8 cellular contexts compared by ENCODE assay signal in genomic region chr1:20485527-20486456, GRCh38. TPM values are rescaled to one million over a fixed set of nuclear protein-coding genes. Genes with fewer than 3 reads are reported as not detected.
DNase-seq lines count a peak whose midpoint lies in the region; ATAC-seq and TF ChIP-seq lines count a peak whose summit lies in the region.

Gene CAMK2N1, minus strand, starts transcription at chr1:20486210. Its CDS starts 831 bp downstream, at chr1:20485379.

- WGBS in transverse colon (ENCODE audit: low coverage in 1 of 2), 2 donors = 0 to 1% methylated on average over 2 to 65 of the region's 104 CpGs

- peaks cover 23% of the 10 kb centered on the region for H3K27me3 Mint-ChIP-seq in activated naive CD8-positive, alpha-beta T cell
- H3K27me3 Mint-ChIP-seq in glutamatergic neuron (ENCODE audit: unreplicated experiment) = peaks cover 28% of the 10 kb centered on the region

- no peaks in the 10 kb centered on the region for H3K27me3 ChIP-seq in RWPE2 (ENCODE audit: insufficient read depth, poor library complexity, severe bottlenecking)
- no peaks in the 10 kb centered on the region for H3K27me3 ChIP-seq in neuron (ENCODE audit: insufficient read depth, low read length)
- peaks cover 9% of the 10 kb centered on the region for H3K27me3 ChIP-seq in transverse colon

- in situ Hi-C loops in transverse colon (cut with MboI; ENCODE audit: low pct_ligation_motif_present in 1 of 4, low pct_unique_long_range_greater_than_20kb in 1 of 4, low sequenced_read_pairs in 3 of 4) = no loop called here

- H3K9me3 Mint-ChIP-seq in activated naive CD8-positive, alpha-beta T cell (ENCODE audit: low read depth) = no peaks in the 10 kb centered on the region
- H3K9me3 Mint-ChIP-seq in glutamatergic neuron (ENCODE audit: unreplicated experiment) = peaks cover 34% of the 10 kb centered on the region

- peak; percentile 59 for ATAC-seq in RWPE2 (ENCODE audit: low read depth)
- ATAC-seq in GM18867 (IDR thresholded peaks at IDR 0.05; ENCODE audit: unreplicated experiment) = no peak

- H3K4me1 Mint-ChIP-seq in activated naive CD8-positive, alpha-beta T cell (ENCODE audit: low read depth) = peaks cover 17% of the 10 kb centered on the region
- peaks cover 29% of the 10 kb centered on the region for H3K4me1 Mint-ChIP-seq in glutamatergic neuron (ENCODE audit: low read depth, unreplicated experiment)

- DNase-seq in DMS79 treated with DMSO at 0.1 percent for 48 hours (lab: John Stamatoyannopoulos, UW) (peak; percentile 51), DMS79 (lab: John Stamatoyannopoulos, UW) (no peak), RWPE2 (ENCODE audit: low spot score) (no peak), glutamatergic neuron (peak; percentile 83), transverse colon (peak; percentile 86)

- TF ChIP-seq CTCF in RWPE2 (IDR thresholded peaks at IDR 0.05; ENCODE audit: poor library complexity, severe bottlenecking) = no peak
- no peak for TF ChIP-seq CTCF in glutamatergic neuron (IDR thresholded peaks at IDR 0.05; ENCODE audit: partially characterized antibody, unreplicated experiment)
- no peak for TF ChIP-seq CTCF in transverse colon (IDR thresholded peaks at IDR 0.05)

- peak; percentile 76 for TF ChIP-seq POLR2A in transverse colon (IDR thresholded peaks at IDR 0.05)

- H3K4me3 Mint-ChIP-seq in activated naive CD8-positive, alpha-beta T cell = peak within 1 kb of the TSS; percentile 87
- H3K4me3 Mint-ChIP-seq in glutamatergic neuron (ENCODE audit: unreplicated experiment) = peak within 1 kb of the TSS; percentile 99

- TF ChIP-seq EP300 in transverse colon (IDR thresholded peaks at IDR 0.05; ENCODE audit: low read depth) = no peak

- intact Hi-C loops in transverse colon (cut with DNase I; ENCODE audit: low total_unique reads) = no loop called here

- H3K4me1 ChIP-seq in RWPE2 (ENCODE audit: insufficient read depth, poor library complexity, severe bottlenecking) = peaks cover 18% of the 10 kb centered on the region
- peaks cover 32% of the 10 kb centered on the region for H3K4me1 ChIP-seq in neuron (ENCODE audit: insufficient read depth, low read length)
- H3K4me1 ChIP-seq in transverse colon = peaks cover 10 to 47% (median 39%) of the 10 kb centered on the region in 4 donors

- no peaks in the 10 kb centered on the region for H3K9me3 ChIP-seq in RWPE2 (ENCODE audit: severe bottlenecking)
- no peaks in the 10 kb centered on the region for H3K9me3 ChIP-seq in neuron (ENCODE audit: low read length)
- H3K9me3 ChIP-seq in transverse colon = no peaks in the 10 kb centered on the region

- H3K4me3 ChIP-seq in RWPE2 (ENCODE audit: severe bottlenecking) (peak within 1 kb of the TSS; percentile 72), neuron (ENCODE audit: low read length) (peak within 1 kb of the TSS; percentile 60), transverse colon (peak within 1 kb of the TSS; percentile 56 to 86 (median 74))

- H3K27ac Mint-ChIP-seq in activated naive CD8-positive, alpha-beta T cell = no peak within 1 kb of the TSS
- peak within 1 kb of the TSS; percentile 98 for H3K27ac Mint-ChIP-seq in glutamatergic neuron (ENCODE audit: unreplicated experiment)

- peak within 1 kb of the TSS; percentile 82 for H2AFZ ChIP-seq in neuron (ENCODE audit: low read depth, low read length)

- peaks cover 13% of the 10 kb centered on the region for H3K36me3 ChIP-seq in RWPE2 (ENCODE audit: low read depth)
- no peaks in the 10 kb centered on the region for H3K36me3 ChIP-seq in neuron (ENCODE audit: insufficient read depth, low read length)
- no peaks in the 10 kb centered on the region for H3K36me3 ChIP-seq in transverse colon

- no peaks in the 10 kb centered on the region for H3K36me3 Mint-ChIP-seq in activated naive CD8-positive, alpha-beta T cell
- H3K36me3 Mint-ChIP-seq in glutamatergic neuron (ENCODE audit: unreplicated experiment) = no peaks in the 10 kb centered on the region

- peak within 1 kb of the TSS; percentile 81 for H3K27ac ChIP-seq in RWPE2 (ENCODE audit: poor library complexity, severe bottlenecking)
- peak within 1 kb of the TSS; percentile 91 to 95 (median 93) for H3K27ac ChIP-seq in transverse colon

RNA-seq across cellular contexts. Expression of gene CAMK2N1, which starts in this region (rescaled TPM):
- total RNA-seq in glutamatergic neuron (ENCODE audit: unreplicated experiment) (120 TPM), transverse colon (100 to 1,000 TPM in 1 of 4 donors, 10 to 100 TPM in 3; 74.3 to 126 (median 85.9) TPM)

Comparison
In these comparisons a context has a peak if more than half of its experiments do, and no peak if none do; other contexts are left out.
1. DNase-seq: peak in DMS79 treated with DMSO at 0.1 percent for 48 hours (single experiment), glutamatergic neuron (single experiment) and transverse colon (single experiment); none in DMS79 (single experiment) and RWPE2 (single experiment).
2. Peak in every context shown above with its lines, with median percentiles within 50 percentile points of each other: H3K4me3 ChIP-seq.